24 cellular contexts compared by ENCODE assay signal in the genomic region with DNA sequence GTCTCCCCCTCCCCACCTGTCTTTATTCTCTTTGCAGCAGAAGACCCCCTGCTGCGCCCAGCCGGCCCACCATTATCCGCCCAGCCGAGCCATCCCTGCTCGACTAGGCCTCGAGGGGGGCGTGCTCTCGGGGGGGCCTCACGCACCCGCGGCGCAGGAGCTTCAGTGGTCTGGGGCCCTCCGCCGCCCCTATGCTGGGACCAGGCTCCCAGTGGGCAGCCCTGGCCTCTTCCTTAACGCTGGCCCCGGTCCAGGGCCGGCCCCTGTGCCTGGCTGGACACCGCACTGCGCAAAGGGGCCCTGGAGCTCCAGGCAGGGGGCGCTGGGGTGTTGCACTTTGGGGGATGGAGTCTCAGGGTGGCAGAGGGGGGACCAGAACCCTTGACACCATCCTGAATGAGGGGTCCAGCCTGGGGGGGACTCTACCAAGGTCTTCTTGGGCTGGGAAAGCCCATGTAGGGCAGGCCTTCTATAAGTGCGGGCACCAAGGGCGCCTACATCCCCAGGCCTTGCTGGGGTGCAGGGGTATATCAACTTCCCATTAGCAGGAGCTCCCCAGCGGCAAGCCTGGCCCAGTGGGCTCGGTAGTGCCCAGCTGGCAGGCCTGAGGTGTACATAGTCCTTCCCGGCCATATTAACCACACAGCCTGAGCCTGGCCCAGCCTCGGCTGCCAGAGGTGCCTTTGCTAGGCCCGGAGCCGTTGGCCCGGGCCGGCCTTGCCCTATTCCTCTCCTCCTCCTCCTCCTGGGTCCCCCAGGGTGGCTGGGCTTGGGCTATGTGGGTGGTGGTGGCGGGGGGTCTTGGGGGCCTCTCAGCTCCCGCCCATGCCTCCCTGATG. TPM values are rescaled to one million over a fixed set of nuclear protein-coding genes. Genes with fewer than 3 reads are reported as not detected.
"Had no signal": no experiment of that assay in that cellular context is flagged by ENCODE, and none has a peak within 500 bp of the region (broad histone marks: within the 10 kb centered on the region; RNA-seq: fewer than 3 reads in every experiment).

No MANE protein-coding gene starts in this region.

- H3K4me1 ChIP-seq: prostate gland, thyroid gland had no signal

- H3K4me3 Mint-ChIP-seq: activated naive CD4-positive, alpha-beta T cell treated with anti-CD3 and anti-CD28 coated beads, Interleukin-2, amount 50 U/mL, for 24 hours; mesothelial cell of epicardium; nephron had no signal

- H3K27me3 ChIP-seq: ascending aorta, esophagus squamous epithelium, right atrium auricular region, thyroid gland had no signal

- H3K9me3 ChIP-seq: ascending aorta, lower lobe of right lung, prostate gland, right atrium auricular region, thyroid gland had no signal

- DNase-seq: activated CD4-positive, alpha-beta T cell treated with anti-CD3 and anti-CD28 coated beads for 1 hour; activated CD4-positive, alpha-beta T cell treated with anti-CD3 and anti-CD28 coated beads, Interleukin-2, amount 50 U/mL, for 4 hours; activated gamma-delta T cell; cerebellar nuclear complex; effector CD8-positive, alpha-beta T cell; esophagus squamous epithelium; hypothalamus; islet precursor cell; left colon; lower lobe of right lung; stimulated activated CD4-positive, alpha-beta T cell treated with anti-CD3 and anti-CD28 coated beads, Interleukin-12 subunit alpha, Interleukin-12 subunit beta, amount 100 ng/mL, for 4 hours; stimulated activated CD4-positive, alpha-beta T cell treated with anti-CD3 and anti-CD28 coated beads, Interleukin-1b, Interleukin-23, amount 100 ng/mL, for 48 hours; stimulated activated CD8-positive, alpha-beta memory T cell treated with anti-CD3 and anti-CD28 coated beads, Interleukin-4, amount 100 ng/mL, for 48 hours; stimulated activated naive CD4-positive, alpha-beta T cell treated with Interleukin-2 at 50 U/mL for 16 hours; T-helper 2 cell; thyroid gland; WERI-Rb-1 had no signal

- H3K4me3 ChIP-seq: ascending aorta, esophagus squamous epithelium, lower lobe of right lung, prostate gland, right atrium auricular region, thyroid gland had no signal

- H3K9me3 Mint-ChIP-seq: activated naive CD4-positive, alpha-beta T cell treated with anti-CD3 and anti-CD28 coated beads, Interleukin-2, amount 50 U/mL, for 24 hours; mesothelial cell of epicardium had no signal

- H3K27ac Mint-ChIP-seq: activated naive CD4-positive, alpha-beta T cell treated with anti-CD3 and anti-CD28 coated beads, Interleukin-2, amount 50 U/mL, for 24 hours; mesothelial cell of epicardium had no signal

- ATAC-seq: left colon, lower lobe of right lung had no signal

- H3K27ac ChIP-seq: ascending aorta, esophagus squamous epithelium, lower lobe of right lung, prostate gland, right atrium auricular region, thyroid gland, WERI-Rb-1 had no signal

- H3K27me3 Mint-ChIP-seq: activated naive CD4-positive, alpha-beta T cell treated with anti-CD3 and anti-CD28 coated beads, Interleukin-2, amount 50 U/mL, for 24 hours had no signal

RNA-seq across cellular contexts. Expression of a gene that starts 17.1 kb away (rescaled TPM):
- total RNA-seq: ascending aorta, glomerular endothelial cell had no signal
